8 cellular contexts compared by ENCODE assay signal in genomic region chr2:175030380-175031271, GRCh38. TPM values are rescaled to one million over a fixed set of nuclear protein-coding genes. Genes with fewer than 3 reads are reported as not detected.
DNase-seq lines count a peak whose midpoint lies in the region; ATAC-seq, FAIRE-seq and TF ChIP-seq lines count a peak whose summit lies in the region.

No MANE protein-coding gene starts in this region.

- TF ChIP-seq CTCF in AG09309 (IDR thresholded peaks at IDR 0.05; ENCODE audit: control insufficient read depth, insufficient read depth, low read depth, low read length, missing control alignments) (peak; percentile 56), GM12874 (IDR thresholded peaks at IDR 0.05; ENCODE audit: insufficient read depth, low read depth, low read length) (peak; percentile 29)

- DNase-seq in AG09309 (ENCODE audit: low read depth) (peak; percentile 16), NCI-H1930 (lab: John Stamatoyannopoulos, UW) (peak; percentile 21 to 42), amniotic epithelial cell (ENCODE audit: low read depth) (peak; percentile 68), left kidney (ENCODE audit: low read depth, low spot score) (peak; percentile 77), GM12892 (ENCODE audit: insufficient read length) (no peak), putamen (ENCODE audit: low spot score) (no peak)

- no peak overlapping the region for H3K4me3 ChIP-seq in AG09309 (ENCODE audit: control insufficient read depth, low read depth, low read length)

- TF ChIP-seq POLR2A in GM12892 (IDR thresholded peaks at IDR 0.05; ENCODE audit: low read depth, low read length) = no peak

- no peak for ATAC-seq in HG03565 (IDR thresholded peaks at IDR 0.05; ENCODE audit: unreplicated experiment)

- FAIRE-seq in GM12892 (lab: Jason Lieb, UNC) = no peak

RNA-seq across cellular contexts. Expression of gene CHN1, which starts 25.4 kb away (rescaled TPM):
- polyA plus RNA-seq in GM12892 (2012; ENCODE audit: missing spikeins) = 0.40 TPM

Comparison
In these comparisons a context has a peak if more than half of its experiments do, and no peak if none do; other contexts are left out.
1. DNase-seq: peak in AG09309 (single experiment), NCI-H1930 (2 of 2), amniotic epithelial cell (single experiment) and left kidney (single experiment); none in GM12892 (single experiment) and putamen (single experiment).